In genomic region chr5:100840769-100841168, GRCh38 we compare ENCODE assay signal across 9 cellular contexts.
DNase-seq lines count a peak whose midpoint lies in the region; ATAC-seq and TF ChIP-seq lines count a peak whose summit lies in the region.
"Had no signal": no experiment of that assay in that cellular context is flagged by ENCODE, and none has a peak within 500 bp of the region (broad histone marks: within the 10 kb centered on the region; RNA-seq: fewer than 3 reads in every experiment).

No MANE protein-coding gene starts in this region.

- CTCF ChIA-PET in activated CD4-positive, alpha-beta T cell treated with anti-CD3 and anti-CD28 coated beads, Interleukin-2, amount 10 ng/mL, durations not matched to agents 7 days and 5 days (lab: Charles Lee), result interaction anchor here (0.6 kb wide), 1 partner anchor 1032 kb away, joined by 3 read pairs; no protein-coding TSS in a partner anchor

- ATAC-seq in HG02610 (IDR thresholded peaks at IDR 0.05; ENCODE audit: unreplicated experiment), result peak; percentile 19
- peak; percentile 46 to 60 (median 49) for ATAC-seq in natural killer cell
- no peak for ATAC-seq in GM21360 (IDR thresholded peaks at IDR 0.05; ENCODE audit: unreplicated experiment)

- intact Hi-C loops in natural killer cell (cut with micrococcal nuclease), result loop anchor here (1.0 to 5.0 kb wide), 2 partner anchors 47 to 62 kb away; no protein-coding TSS in a partner anchor

- H3K27ac Mint-ChIP-seq in activated CD4-positive, alpha-beta T cell treated with anti-CD3 and anti-CD28 coated beads, Interleukin-2, amount 10 ng/mL, durations not matched to agents 7 days and 5 days, result peak overlapping the region; percentile 89
- peak overlapping the region; percentile 90 for H3K27ac Mint-ChIP-seq in T-helper 2 cell treated with Interferon-gamma antibody and Interleukin-4, amounts not matched to agents 5 μg/mL and 100 μg/mL, for 36 hours
- H3K27ac Mint-ChIP-seq in natural killer cell, result peak overlapping the region; percentile 85

- H3K27me3 Mint-ChIP-seq in activated CD4-positive, alpha-beta T cell treated with anti-CD3 and anti-CD28 coated beads, Interleukin-2, amount 10 ng/mL, durations not matched to agents 7 days and 5 days, result no peaks in the 10 kb centered on the region
- H3K27me3 Mint-ChIP-seq in T-helper 2 cell treated with Interferon-gamma antibody and Interleukin-4, amounts not matched to agents 5 μg/mL and 100 μg/mL, for 36 hours (ENCODE audit: low read depth), result no peaks in the 10 kb centered on the region
- H3K27me3 Mint-ChIP-seq in natural killer cell (ENCODE audit: low read depth in 2 of 2), result no peaks in the 10 kb centered on the region

- peak overlapping the region; percentile 60 for H3K4me3 Mint-ChIP-seq in activated CD4-positive, alpha-beta T cell treated with anti-CD3 and anti-CD28 coated beads, Interleukin-2, amount 10 ng/mL, durations not matched to agents 7 days and 5 days
- H3K4me3 Mint-ChIP-seq in T-helper 2 cell treated with Interferon-gamma antibody and Interleukin-4, amounts not matched to agents 5 μg/mL and 100 μg/mL, for 36 hours, result peak overlapping the region; percentile 80
- peak overlapping the region; percentile 69 for H3K4me3 Mint-ChIP-seq in natural killer cell

- DNase-seq in activated CD4-positive, alpha-beta T cell treated with anti-CD3 and anti-CD28 coated beads, Interleukin-2, amount 10 ng/mL, durations not matched to agents 7 days and 5 days, result no peak
- no peak for DNase-seq in activated CD4-positive, alpha-beta T cell treated with anti-CD3 and anti-CD28 coated beads, Interleukin-2, amount 50 U/mL, for 1 hour
- no peak for DNase-seq in T-helper 2 cell treated with Interferon-gamma antibody and Interleukin-4, amounts not matched to agents 5 μg/mL and 100 μg/mL, for 36 hours (ENCODE audit: low spot score)
- no peak for DNase-seq in natural killer cell
- no peak for DNase-seq in stimulated activated CD4-positive, alpha-beta T cell treated with anti-CD3 and anti-CD28 coated beads, Interleukin-12 subunit alpha, Interleukin-12 subunit beta, amount 100 ng/mL, for 4 hours
- DNase-seq in NCI-H1105 (lab: John Stamatoyannopoulos, UW), result no peak
- DNase-seq: cortex of kidney had no signal

- H3K9me3 Mint-ChIP-seq in activated CD4-positive, alpha-beta T cell treated with anti-CD3 and anti-CD28 coated beads, Interleukin-2, amount 10 ng/mL, durations not matched to agents 7 days and 5 days, result peaks cover 6% of the 10 kb centered on the region
- no peaks in the 10 kb centered on the region for H3K9me3 Mint-ChIP-seq in T-helper 2 cell treated with Interferon-gamma antibody and Interleukin-4, amounts not matched to agents 5 μg/mL and 100 μg/mL, for 36 hours
- H3K9me3 Mint-ChIP-seq in natural killer cell, result no peaks in the 10 kb centered on the region

- no peak for TF ChIP-seq CTCF in natural killer cell (IDR thresholded peaks at IDR 0.05)

- peaks cover 65% of the 10 kb centered on the region for H3K4me1 Mint-ChIP-seq in activated CD4-positive, alpha-beta T cell treated with anti-CD3 and anti-CD28 coated beads, Interleukin-2, amount 10 ng/mL, durations not matched to agents 7 days and 5 days
- peaks cover 67% of the 10 kb centered on the region for H3K4me1 Mint-ChIP-seq in T-helper 2 cell treated with Interferon-gamma antibody and Interleukin-4, amounts not matched to agents 5 μg/mL and 100 μg/mL, for 36 hours (ENCODE audit: low read depth)
- H3K4me1 Mint-ChIP-seq in natural killer cell, result peaks cover 62 to 71% of the 10 kb centered on the region in 2 donors

- POLR2A ChIA-PET in activated CD4-positive, alpha-beta T cell treated with anti-CD3 and anti-CD28 coated beads, Interleukin-2, amount 10 ng/mL, durations not matched to agents 7 days and 5 days (lab: Charles Lee), result no interaction called here

- peaks cover 57% of the 10 kb centered on the region for H3K36me3 Mint-ChIP-seq in activated CD4-positive, alpha-beta T cell treated with anti-CD3 and anti-CD28 coated beads, Interleukin-2, amount 10 ng/mL, durations not matched to agents 7 days and 5 days (ENCODE audit: low read depth)
- peaks cover 51% of the 10 kb centered on the region for H3K36me3 Mint-ChIP-seq in T-helper 2 cell treated with Interferon-gamma antibody and Interleukin-4, amounts not matched to agents 5 μg/mL and 100 μg/mL, for 36 hours (ENCODE audit: low read depth)
- H3K36me3 Mint-ChIP-seq in natural killer cell, result no peaks in the 10 kb centered on the region
